30 cellular contexts compared by ENCODE assay signal in genomic region chr21:34107606-34108005, GRCh38.
"Had no signal": no experiment of that assay in that cellular context is flagged by ENCODE, and none has a peak within 500 bp of the region (broad histone marks: within the 10 kb centered on the region; RNA-seq: fewer than 3 reads in every experiment).

No MANE protein-coding gene starts in this region.

- H3K27ac Mint-ChIP-seq: activated B cell treated with CpG ODN at 0.5 μM for 24 hours; activated CD4-positive, alpha-beta memory T cell treated with anti-CD3 and anti-CD28 coated beads, Interleukin-2, amount 10 ng/mL, durations not matched to agents 7 days and 5 days; activated naive CD4-positive, alpha-beta T cell treated with anti-CD3 and anti-CD28 coated beads, Interleukin-2, amount 10 ng/mL, durations not matched to agents 7 days and 5 days; activated naive CD4-positive, alpha-beta T cell treated with anti-CD3 and anti-CD28 coated beads, Interleukin-2, amount 50 U/mL, for 72 hours; activated naive CD8-positive, alpha-beta T cell treated with anti-CD3 and anti-CD28 coated beads, Interleukin-2, amount 10 ng/mL, durations not matched to agents 7 days and 5 days; activated T-helper 1 cell treated with anti-CD3 and anti-CD28 coated beads, Interleukin-12 subunit alpha, Interleukin-12 subunit beta, Interleukin-2, Interleukin-4 antibody, amounts not matched to agents 30 ng/mL and 10 ng/mL and 1 ng/mL, durations not matched to agents 14 hours and 24 hours and 36 hours; T-helper 1 cell treated with Interleukin-12 subunit alpha and Interleukin-12 subunit beta and Interleukin-4 antibody, amounts not matched to agents 30 μg/mL and 1 μg/mL, for 36 hours; T-helper 2 cell treated with Interferon-gamma antibody and Interleukin-4, amounts not matched to agents 5 μg/mL and 100 μg/mL, for 36 hours had no signal

- H3K27ac ChIP-seq: breast epithelium, cardiac muscle cell, colonic mucosa, gastrocnemius medialis, heart right ventricle, VCaP had no signal

- H3K9me3 Mint-ChIP-seq: activated B cell treated with CpG ODN at 0.5 μM for 24 hours; activated CD4-positive, alpha-beta memory T cell treated with anti-CD3 and anti-CD28 coated beads, Interleukin-2, amount 10 ng/mL, durations not matched to agents 7 days and 5 days; activated CD4-positive, alpha-beta T cell treated with anti-CD3 and anti-CD28 coated beads, Interleukin-2, amount 10 ng/mL, durations not matched to agents 24 days and 14 days; activated naive CD4-positive, alpha-beta T cell treated with anti-CD3 and anti-CD28 coated beads, Interleukin-2, amount 10 ng/mL, durations not matched to agents 7 days and 5 days; activated naive CD8-positive, alpha-beta T cell treated with anti-CD3 and anti-CD28 coated beads, Interleukin-2, amount 10 ng/mL, durations not matched to agents 7 days and 5 days; activated T-cell treated with anti-CD3 and anti-CD28 coated beads, Interleukin-2, amount 50 U/mL, for 4 hours; activated T-helper 1 cell treated with anti-CD3 and anti-CD28 coated beads, Interleukin-12 subunit alpha, Interleukin-12 subunit beta, Interleukin-2, Interleukin-4 antibody, amounts not matched to agents 30 ng/mL and 10 ng/mL and 1 ng/mL, durations not matched to agents 14 hours and 24 hours and 36 hours; brain; T-helper 1 cell treated with Interleukin-12 subunit alpha and Interleukin-12 subunit beta and Interleukin-4 antibody, amounts not matched to agents 30 μg/mL and 1 μg/mL, for 36 hours; T-helper 2 cell treated with Interferon-gamma antibody and Interleukin-4, amounts not matched to agents 5 μg/mL and 100 μg/mL, for 36 hours had no signal

- ATAC-seq: activated CD4-positive, CD25-positive, alpha-beta regulatory T cell treated with anti-CD3 and anti-CD28 coated beads, Interleukin-2, amount 50 U/mL, for 24 hours; activated naive CD4-positive, alpha-beta T cell treated with anti-CD3 and anti-CD28 coated beads, Interleukin-2, amount 50 U/mL, for 72 hours; activated T-cell treated with anti-CD3 and anti-CD28 coated beads, Interleukin-2, amount 50 U/mL, for 4 hours; esophagus mucosa; gastrocnemius medialis; heart right ventricle had no signal

- H3K9me3 ChIP-seq: ascending aorta, breast epithelium, colonic mucosa, gastrocnemius medialis, heart right ventricle had no signal

- H3K27me3 Mint-ChIP-seq: activated B cell treated with CpG ODN at 0.5 μM for 24 hours; activated CD4-positive, alpha-beta memory T cell treated with anti-CD3 and anti-CD28 coated beads, Interleukin-2, amount 10 ng/mL, durations not matched to agents 7 days and 5 days; activated CD4-positive, alpha-beta T cell treated with anti-CD3 and anti-CD28 coated beads, Interleukin-2, amount 10 ng/mL, durations not matched to agents 24 days and 14 days; activated naive CD4-positive, alpha-beta T cell treated with anti-CD3 and anti-CD28 coated beads, Interleukin-2, amount 10 ng/mL, durations not matched to agents 7 days and 5 days; activated naive CD8-positive, alpha-beta T cell treated with anti-CD3 and anti-CD28 coated beads, Interleukin-2, amount 10 ng/mL, durations not matched to agents 7 days and 5 days; brain had no signal

- H3K4me3 ChIP-seq: ascending aorta, breast epithelium, cardiac muscle cell, colonic mucosa, gastrocnemius medialis, heart right ventricle had no signal

- H3K4me1 ChIP-seq: breast epithelium, colonic mucosa had no signal

- H3K4me3 Mint-ChIP-seq: activated B cell treated with CpG ODN at 0.5 μM for 24 hours; activated CD4-positive, alpha-beta memory T cell treated with anti-CD3 and anti-CD28 coated beads, Interleukin-2, amount 10 ng/mL, durations not matched to agents 7 days and 5 days; activated CD4-positive, alpha-beta T cell treated with anti-CD3 and anti-CD28 coated beads, Interleukin-2, amount 10 ng/mL, durations not matched to agents 24 days and 14 days; activated naive CD4-positive, alpha-beta T cell treated with anti-CD3 and anti-CD28 coated beads, Interleukin-2, amount 10 ng/mL, durations not matched to agents 7 days and 5 days; activated naive CD8-positive, alpha-beta T cell treated with anti-CD3 and anti-CD28 coated beads, Interleukin-2, amount 10 ng/mL, durations not matched to agents 7 days and 5 days; activated T-cell treated with anti-CD3 and anti-CD28 coated beads, Interleukin-2, amount 50 U/mL, for 4 hours; activated T-helper 1 cell treated with anti-CD3 and anti-CD28 coated beads, Interleukin-12 subunit alpha, Interleukin-12 subunit beta, Interleukin-2, Interleukin-4 antibody, amounts not matched to agents 30 ng/mL and 10 ng/mL and 1 ng/mL, durations not matched to agents 14 hours and 24 hours and 36 hours; brain; T-helper 1 cell treated with Interleukin-12 subunit alpha and Interleukin-12 subunit beta and Interleukin-4 antibody, amounts not matched to agents 30 μg/mL and 1 μg/mL, for 36 hours; T-helper 2 cell treated with Interferon-gamma antibody and Interleukin-4, amounts not matched to agents 5 μg/mL and 100 μg/mL, for 36 hours had no signal

- DNase-seq: activated B cell treated with CpG ODN at 0.5 μM for 24 hours; activated CD4-positive, alpha-beta memory T cell treated with anti-CD3 and anti-CD28 coated beads, Interleukin-2, amount 10 ng/mL, durations not matched to agents 7 days and 5 days; activated CD4-positive, alpha-beta T cell treated with anti-CD3 and anti-CD28 coated beads, Interleukin-2, amount 10 ng/mL, durations not matched to agents 24 days and 14 days; activated CD8-positive, alpha-beta memory T cell treated with anti-CD3 and anti-CD28 coated beads, Interleukin-2, amount 50 U/mL, for 48 hours; activated gamma-delta T cell; activated naive CD4-positive, alpha-beta T cell; activated naive CD4-positive, alpha-beta T cell treated with anti-CD3 and anti-CD28 coated beads, Interleukin-2, amount 10 ng/mL, durations not matched to agents 7 days and 5 days; activated naive CD8-positive, alpha-beta T cell treated with anti-CD3 and anti-CD28 coated beads, Interleukin-2, amount 10 ng/mL, durations not matched to agents 7 days and 5 days; activated T-cell treated with anti-CD3 and anti-CD28 coated beads for 4 hours; activated T-cell treated with anti-CD3 and anti-CD28 coated beads, Interleukin-2, amount 50 U/mL, for 4 hours; central memory CD4-positive, alpha-beta T cell; cerebellar nuclear complex; colonic mucosa; effector CD8-positive, alpha-beta T cell; foreskin fibroblast; gastrocnemius medialis; heart right ventricle; hippocampal formation; T1000 had no signal

- H3K27me3 ChIP-seq: ascending aorta, breast epithelium, cardiac muscle cell, colonic mucosa, gastrocnemius medialis, heart right ventricle had no signal

- H3K36me3 ChIP-seq: ascending aorta, breast epithelium, cardiac muscle cell, colonic mucosa, gastrocnemius medialis had no signal
